22 cellular contexts compared by ENCODE assay signal in the genomic region with DNA sequence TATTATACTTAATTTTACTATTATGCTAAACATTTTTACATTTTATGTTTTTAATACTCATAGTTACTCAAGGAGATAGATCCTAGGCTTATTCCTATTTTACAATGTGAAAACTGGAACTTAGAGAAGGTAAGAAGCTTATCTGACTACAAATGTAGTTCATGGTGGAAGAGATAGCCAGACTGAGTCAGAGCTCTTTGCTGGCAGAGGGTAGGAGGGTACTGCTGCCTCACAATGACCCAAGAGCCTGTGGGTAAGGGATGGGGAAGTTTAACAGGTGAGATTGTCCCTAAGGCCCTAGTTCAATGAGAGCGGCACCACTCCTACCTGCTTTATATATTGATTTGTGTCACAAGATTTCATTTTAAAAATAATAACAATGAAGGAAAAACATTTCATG. TPM values are rescaled to one million over a fixed set of nuclear protein-coding genes. Genes with fewer than 3 reads are reported as not detected.
A peak's percentile ranks its signal among the peaks of the same experiment; 100 is the strongest.
DNase-seq lines count a peak whose midpoint lies in the region; ATAC-seq and TF ChIP-seq lines count a peak whose summit lies in the region.
"Had no signal": no experiment of that assay in that cellular context is flagged by ENCODE, and none has a peak within 500 bp of the region (broad histone marks: within the 10 kb centered on the region; RNA-seq: fewer than 3 reads in every experiment).

No MANE protein-coding gene starts in this region.

- ATAC-seq in T-helper 17 cell: no peak
- ATAC-seq in HG02885 (IDR thresholded peaks at IDR 0.05; ENCODE audit: poor library complexity, unreplicated experiment): no peak
- ATAC-seq: stimulated activated memory B cell treated with anti-CD40 and anti-IgM and Interleukin-4, amounts not matched to agents 10 μg/mL and 1 μg/mL and 100 μg/mL, for 72 hours had no signal

- in situ Hi-C loops in GM13977 (cut with MboI; ENCODE audit: low pct_unique_long_range_greater_than_20kb, low sequenced_read_pairs, unreplicated experiment): no loop called here

- TF ChIP-seq CTCF in AG04450 (IDR thresholded peaks at IDR 0.05; ENCODE audit: low read depth, low read length) (no peak), GM13977 (IDR thresholded peaks at IDR 0.05; ENCODE audit: extremely low read depth, insufficient read depth, missing control alignments) (no peak)

- H3K27ac Mint-ChIP-seq in T-helper 17 cell: no peak overlapping the region
- H3K27ac Mint-ChIP-seq: activated CD4-positive, alpha-beta T cell treated with anti-CD3 and anti-CD28 coated beads, Interleukin-2, amount 10 ng/mL, durations not matched to agents 24 days and 14 days; nephron progenitor cell; stimulated activated memory B cell treated with anti-CD40 and anti-IgM and Interleukin-4, amounts not matched to agents 10 μg/mL and 1 μg/mL and 100 μg/mL, for 72 hours had no signal

- H3K36me3 ChIP-seq in MG63: no peaks in the 10 kb centered on the region
- H3K36me3 ChIP-seq: ascending aorta, transverse colon had no signal

- no peak for DNase-seq in AG04450 (ENCODE audit: low read depth, low spot score)
- peak; percentile 47 for DNase-seq in MG63
- peak; percentile 23 for DNase-seq in astrocyte of the hippocampus (ENCODE audit: low read depth, low spot score)
- DNase-seq in iris pigment epithelial cell (ENCODE audit: low read depth): peak; percentile 58
- DNase-seq in T-helper 17 cell: no peak
- DNase-seq in GM13977 (ENCODE audit: low spot score): no peak
- DNase-seq in activated CD4-positive, CD25-positive, alpha-beta regulatory T cell (lab: John Stamatoyannopoulos, UW): no peak
- DNase-seq: activated CD4-positive, alpha-beta T cell treated with anti-CD3 and anti-CD28 coated beads, Interleukin-2, amount 10 ng/mL, durations not matched to agents 24 days and 14 days; activated CD8-positive, alpha-beta memory T cell treated with anti-CD3 and anti-CD28 coated beads, Interleukin-2, amount 50 U/mL, for 48 hours; activated gamma-delta T cell treated with Interleukin-2 at 50 U/mL for 16 hours; cortex of kidney; DMS79; head of caudate nucleus; NCI-H187 treated with DMSO at 0.1 percent for 48 hours; NCI-H524; nephron progenitor cell; stimulated activated CD4-positive, alpha-beta T cell treated with anti-CD3 and anti-CD28 coated beads, Interleukin-12 subunit alpha, Interleukin-12 subunit beta, amount 100 ng/mL, for 4 hours; T-helper 9 cell; transverse colon had no signal

- peaks cover 3% of the 10 kb centered on the region for H3K27me3 Mint-ChIP-seq in T-helper 17 cell
- H3K27me3 Mint-ChIP-seq: stimulated activated memory B cell treated with anti-CD40 and anti-IgM and Interleukin-4, amounts not matched to agents 10 μg/mL and 1 μg/mL and 100 μg/mL, for 72 hours had no signal

- H3K27me3 ChIP-seq in AG04450 (ENCODE audit: control insufficient read depth, insufficient read depth, low read length) (no peaks in the 10 kb centered on the region), MG63 (no peaks in the 10 kb centered on the region)
- H3K27me3 ChIP-seq: ascending aorta, transverse colon had no signal

- H3K4me3 ChIP-seq in AG04450 (ENCODE audit: low read depth, low read length) (no peak overlapping the region; the same call in 1 of the 2 replicates), MG63 (no peak overlapping the region)
- H3K4me3 ChIP-seq: ascending aorta, transverse colon had no signal

- CTCF ChIA-PET in AG04450 (lab: Charles Lee): no interaction called here

- peak overlapping the region; percentile 75 for H3K27ac ChIP-seq in AG04450 (ENCODE audit: low read depth, low read length)
- H3K27ac ChIP-seq: transverse colon had no signal

- POLR2A ChIA-PET in AG04450 (lab: Yijun Ruan, JAX): interaction anchor here (1.1 to 1.3 kb wide), 3 partner anchors 32 to 36 kb away, joined by 3 to 6 read pairs (median 6); a partner anchor contains a TSS

- no peaks in the 10 kb centered on the region for H3K9me3 ChIP-seq in AG04450 (ENCODE audit: control insufficient read depth, insufficient read depth, low read length)
- H3K9me3 ChIP-seq in MG63: no peaks in the 10 kb centered on the region
- no peaks in the 10 kb centered on the region for H3K9me3 ChIP-seq in T-helper 17 cell (ENCODE audit: control insufficient read depth, low read length, poor library complexity, severe bottlenecking)
- H3K9me3 ChIP-seq: ascending aorta, transverse colon had no signal

- peaks cover under 1% of the 10 kb centered on the region for H3K4me1 Mint-ChIP-seq in T-helper 17 cell
- H3K4me1 Mint-ChIP-seq: activated CD4-positive, alpha-beta T cell treated with anti-CD3 and anti-CD28 coated beads, Interleukin-2, amount 10 ng/mL, durations not matched to agents 24 days and 14 days; stimulated activated memory B cell treated with anti-CD40 and anti-IgM and Interleukin-4, amounts not matched to agents 10 μg/mL and 1 μg/mL and 100 μg/mL, for 72 hours had no signal

- H3K36me3 Mint-ChIP-seq in T-helper 17 cell (ENCODE audit: low read depth): peaks cover 3% of the 10 kb centered on the region
- H3K36me3 Mint-ChIP-seq: stimulated activated memory B cell treated with anti-CD40 and anti-IgM and Interleukin-4, amounts not matched to agents 10 μg/mL and 1 μg/mL and 100 μg/mL, for 72 hours had no signal

- H3K4me3 Mint-ChIP-seq in T-helper 17 cell: no peak overlapping the region
- H3K4me3 Mint-ChIP-seq: activated CD4-positive, alpha-beta T cell treated with anti-CD3 and anti-CD28 coated beads, Interleukin-2, amount 10 ng/mL, durations not matched to agents 24 days and 14 days; nephron progenitor cell; stimulated activated memory B cell treated with anti-CD40 and anti-IgM and Interleukin-4, amounts not matched to agents 10 μg/mL and 1 μg/mL and 100 μg/mL, for 72 hours had no signal

RNA-seq across cellular contexts. Expression of a gene that starts 34.1 kb away (rescaled TPM):
- 108 and 147 TPM in 2 replicates for polyA plus RNA-seq in AG04450 (2011; rRNA removed)
- 62.8 and 126 TPM in 2 replicates for polyA minus RNA-seq in AG04450 (2011; rRNA and poly(A)+ RNA removed)
- 242 and 562 TPM in 2 replicates for total RNA-seq in MG63 (2014; rRNA removed; shearing (Covaris generic); ENCODE audit: low replicate concordance)
- 10 to 100 TPM; 42.1 to 50.4 TPM for total RNA-seq in T-helper 17 cell

Comparison
In these comparisons a context has a peak if more than half of its experiments do, and no peak if none do; other contexts are left out.
1. DNase-seq: peak in MG63 (single experiment), astrocyte of the hippocampus (single experiment) and iris pigment epithelial cell (single experiment); none in AG04450 (single experiment), T-helper 17 cell (0 of 3), GM13977 (single experiment) and activated CD4-positive, CD25-positive, alpha-beta regulatory T cell (0 of 4).